In genomic region chr6:51968265-51968664, GRCh38 we compare ENCODE assay signal across 3 cellular contexts.
TF ChIP-seq lines count a peak whose summit lies in the region.

No MANE protein-coding gene starts in this region.

TF ChIP-seq in HepG2, 621 proteins besides CTCF, POLR2A, EP300 and RAD21:
- no peak for TF ChIP-seq ZNF607 (CRISPR knock-in tag; IDR thresholded peaks at IDR 0.05; ENCODE audit: borderline replicate concordance)
- peak; percentile 97 for TF ChIP-seq MAFF (IDR thresholded peaks at IDR 0.05; ENCODE audit: low read depth, low read length)
- TF ChIP-seq CREB3 (CRISPR knock-in tag; IDR thresholded peaks at IDR 0.05) = no peak
- TF ChIP-seq SP2 (CRISPR knock-in tag; IDR thresholded peaks at IDR 0.05) = no peak
- TF ChIP-seq NCOA1 (CRISPR knock-in tag; IDR thresholded peaks at IDR 0.05) = no peak
- TF ChIP-seq MAFK (conservative IDR thresholded peaks at IDR 0.05 in 1 of 2, IDR thresholded peaks at IDR 0.05 in 1 of 2; ENCODE audit: low read length in 2 of 2) = peak; percentile 97 to 98
- no peak for TF ChIP-seq ZNF142 (CRISPR knock-in tag; IDR thresholded peaks at IDR 0.05)
- TF ChIP-seq ZNF652 (CRISPR knock-in tag; IDR thresholded peaks at IDR 0.05; ENCODE audit: borderline replicate concordance, low read depth) = no peak
- no peak for TF ChIP-seq TGIF2 (CRISPR knock-in tag; IDR thresholded peaks at IDR 0.05)
- no peak for TF ChIP-seq KLF15 (CRISPR knock-in tag; IDR thresholded peaks at IDR 0.05; ENCODE audit: borderline replicate concordance)

TF ChIP-seq in IMR-90, 13 proteins besides CTCF, POLR2A, EP300 and RAD21:
- TF ChIP-seq MAZ (IDR thresholded peaks at IDR 0.05; ENCODE audit: borderline replicate concordance, low read depth, low read length) = no peak
- peak; percentile 92 for TF ChIP-seq MAFK (IDR thresholded peaks at IDR 0.05; ENCODE audit: low read depth, low read length)

TF ChIP-seq in K562, 482 proteins besides CTCF, POLR2A, EP300 and RAD21:
- TF ChIP-seq KDM2B (CRISPR knock-in tag; IDR thresholded peaks at IDR 0.05) = no peak
- TF ChIP-seq PCBP2 (IDR thresholded peaks at IDR 0.05; ENCODE audit: low read depth, low read length, poor library complexity, severe bottlenecking) = no peak
- peak; percentile 66 for TF ChIP-seq MAFG (tag; conservative IDR thresholded peaks at IDR 0.05)
- TF ChIP-seq NRF1 (conservative IDR thresholded peaks at IDR 0.05 in 1 of 2, IDR thresholded peaks at IDR 0.05 in 1 of 2) = no peak
- peak; percentile 83 for TF ChIP-seq MAFK (IDR thresholded peaks at IDR 0.05; ENCODE audit: low read length)
- TF ChIP-seq C11orf30 (IDR thresholded peaks at IDR 0.05; ENCODE audit: low read depth) = peak; percentile 59
- peak; percentile 85 for TF ChIP-seq MAFF (IDR thresholded peaks at IDR 0.05; ENCODE audit: low read length)
- TF ChIP-seq RB1 (IDR thresholded peaks at IDR 0.05; ENCODE audit: low read depth) = no peak
- TF ChIP-seq TRIM28 (IDR thresholded peaks at IDR 0.05) = no peak
- TF ChIP-seq, protein P1, sequence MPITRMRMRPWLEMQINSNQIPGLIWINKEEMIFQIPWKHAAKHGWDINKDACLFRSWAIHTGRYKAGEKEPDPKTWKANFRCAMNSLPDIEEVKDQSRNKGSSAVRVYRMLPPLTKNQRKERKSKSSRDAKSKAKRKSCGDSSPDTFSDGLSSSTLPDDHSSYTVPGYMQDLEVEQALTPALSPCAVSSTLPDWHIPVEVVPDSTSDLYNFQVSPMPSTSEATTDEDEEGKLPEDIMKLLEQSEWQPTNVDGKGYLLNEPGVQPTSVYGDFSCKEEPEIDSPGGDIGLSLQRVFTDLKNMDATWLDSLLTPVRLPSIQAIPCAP (CRISPR knock-in tag; IDR thresholded peaks at IDR 0.05; ENCODE audit: borderline replicate concordance) = no peak
- no peak for TF ChIP-seq MCM7 (IDR thresholded peaks at IDR 0.05)
- TF ChIP-seq ZFP30 (CRISPR knock-in tag; IDR thresholded peaks at IDR 0.05; ENCODE audit: borderline replicate concordance) = no peak
- peak; percentile 76 for TF ChIP-seq ZNF316 (IDR thresholded peaks at IDR 0.05)
TF ChIP-seq in K562: peak in this region for 5.
